In the genomic region with DNA sequence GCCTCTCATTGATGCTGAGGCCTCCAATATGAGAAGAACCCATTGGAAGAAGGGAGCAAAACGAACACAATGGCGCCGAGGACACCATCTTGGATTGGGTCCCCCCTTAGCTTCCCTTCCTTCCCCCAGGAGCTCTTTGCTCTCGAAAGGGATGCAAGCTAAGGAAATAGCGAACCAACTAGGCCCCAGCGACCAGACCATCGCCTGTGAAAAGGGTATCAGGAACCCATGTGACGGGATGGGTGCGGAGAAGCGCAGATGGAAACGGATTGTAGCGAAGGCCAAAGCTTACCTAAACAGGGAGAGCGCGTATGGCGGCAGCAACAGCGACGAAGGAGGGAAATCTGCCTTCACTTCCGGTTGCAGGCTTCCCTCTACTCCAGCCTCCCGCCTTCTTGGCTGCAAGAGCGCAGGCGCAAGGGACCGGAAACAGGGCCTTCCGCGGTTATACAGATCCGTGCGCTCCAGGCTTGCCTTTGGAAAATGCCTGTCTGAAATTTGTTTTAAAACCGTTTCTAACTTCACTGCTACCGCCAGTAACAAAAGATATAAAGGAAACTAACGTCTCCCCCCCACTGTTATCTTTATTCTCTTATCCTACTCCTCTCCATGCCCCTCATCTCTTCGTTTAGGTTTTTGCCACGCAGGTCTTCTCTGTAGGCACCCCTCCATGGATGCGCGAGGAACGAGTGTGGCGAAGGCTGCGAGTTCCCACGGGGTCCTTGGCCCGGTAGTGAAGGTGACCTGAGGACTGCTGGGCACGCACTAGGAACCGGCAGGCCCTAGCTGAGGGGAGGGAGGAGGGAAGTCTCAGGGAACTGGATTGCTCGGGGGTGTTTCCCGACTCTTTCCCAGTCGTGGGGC, we compare ENCODE assay signal across 8 cellular contexts. TPM values are rescaled to one million over a fixed set of nuclear protein-coding genes. Genes with fewer than 3 reads are reported as not detected.
DNase-seq lines count a peak whose midpoint lies in the region; ATAC-seq, FAIRE-seq and TF ChIP-seq lines count a peak whose summit lies in the region.

A gene (minus strand): TSS at position 346 of the 864 bp plus-strand sequence. CDS start 1,471 bp downstream, outside the sequence.

- peak; percentile 87 for TF ChIP-seq POLR2A in A549 (IDR thresholded peaks at IDR 0.05; ENCODE audit: low read length)

- peaks cover 26 to 31% (median 30%) of the 10 kb centered on the region in 3 donors for H3K36me3 ChIP-seq in skeletal muscle tissue (ENCODE audit: control insufficient read depth in 3 of 3, insufficient read depth in 3 of 3, low read length in 3 of 3)

- no peaks in the 10 kb centered on the region for H3K27me3 ChIP-seq in skeletal muscle tissue (ENCODE audit: control insufficient read depth in 3 of 3, insufficient read depth in 3 of 3, low read length in 3 of 3)

- WGBS in A549 (ENCODE audit: missing lambda C conversion rate), result 1% methylated on average over 36 of the region's 43 CpGs

- ATAC-seq in A549, result peak; percentile 79 to 90
- peak; percentile 63 for ATAC-seq in GM18868 (IDR thresholded peaks at IDR 0.05; ENCODE audit: unreplicated experiment)
- ATAC-seq in HG03108 (IDR thresholded peaks at IDR 0.05; ENCODE audit: unreplicated experiment), result peak; percentile 41

- peak within 1 kb of the TSS; percentile 97 to 99 (median 99) for H3K9ac ChIP-seq in skeletal muscle tissue (ENCODE audit: low read depth in 1 of 3, low read length in 3 of 3)

- TF ChIP-seq RAD21 in A549 (conservative IDR thresholded peaks at IDR 0.05 in 1 of 2, IDR thresholded peaks at IDR 0.05 in 1 of 2), result no peak

- POLR2A ChIA-PET in A549 (lab: Yijun Ruan, JAX), result interaction anchor here (0.9 to 1.8 kb wide), 12 partner anchors 10 to 285 kb away, joined by 3 to 8 read pairs (median 4); a partner anchor contains a TSS

- H3K9me3 ChIP-seq in A549, result no peaks in the 10 kb centered on the region
- no peaks in the 10 kb centered on the region for H3K9me3 ChIP-seq in iPS-18c (ENCODE audit: control insufficient read depth, insufficient read depth, low read length)
- no peaks in the 10 kb centered on the region for H3K9me3 ChIP-seq in skeletal muscle tissue (ENCODE audit: control insufficient read depth in 3 of 3, low read length in 3 of 3)

- FAIRE-seq in A549 (lab: Jason Lieb, UNC), result no peak

- H3K4me2 ChIP-seq in A549, result peak within 1 kb of the TSS; percentile 97

- H3K4me1 ChIP-seq in A549 (peaks cover 28% of the 10 kb centered on the region), skeletal muscle tissue (ENCODE audit: control insufficient read depth in 3 of 3, insufficient read depth in 3 of 3, low read length in 3 of 3) (peaks cover 33 to 52% (median 36%) of the 10 kb centered on the region in 3 donors)

- H3K4me3 ChIP-seq in A549, result peak within 1 kb of the TSS; percentile 81
- H3K4me3 ChIP-seq in iPS-18c (ENCODE audit: insufficient read depth, low read depth, low read length), result peak within 1 kb of the TSS; percentile 86
- H3K4me3 ChIP-seq in skeletal muscle tissue (ENCODE audit: low read length in 3 of 3), result peak within 1 kb of the TSS; percentile 84 to 99 (median 98)

- CTCF ChIA-PET in A549 (lab: Yijun Ruan, JAX), result interaction anchor here (1.0 to 15.7 kb wide), 8 partner anchors 9 to 142 kb away, joined by 3 to 331 read pairs (median 5); a partner anchor contains a TSS

- DNase-seq in A549 (ENCODE audit: low read depth in 1 of 2, low spot score in 1 of 2) (peak; percentile 81 to 97), NCI-H2196 (lab: John Stamatoyannopoulos, UW; ENCODE audit: unreplicated experiment) (peak; percentile 96), T47D (ENCODE audit: low read depth in 1 of 2, low spot score in 1 of 2) (peak; percentile 80 to 98)

- in situ Hi-C loops in T47D (cut with HindIII; ENCODE audit: low pct_unique_long_range_greater_than_20kb, low sequenced_read_pairs), result no loop called here

- H3K27ac ChIP-seq in A549 (peak within 1 kb of the TSS; percentile 94 to 96), VCaP (peak within 1 kb of the TSS; percentile 94), skeletal muscle tissue (ENCODE audit: low read depth, low read length) (peak within 1 kb of the TSS; percentile 96)

- TF ChIP-seq CTCF in A549 (IDR thresholded peaks at IDR 0.05), result no peak
- TF ChIP-seq CTCF in VCaP (conservative IDR thresholded peaks at IDR 0.05), result no peak

- TF ChIP-seq EP300 in A549 (IDR thresholded peaks at IDR 0.05), result no peak

TF ChIP-seq in A549, 52 proteins besides CTCF, POLR2A, EP300 and RAD21 (continues in another document):
- TF ChIP-seq KDM5A (IDR thresholded peaks at IDR 0.05) (0 out of 2 replicates have a peak, but pooled peaks have one; percentile 13), HOXB5 (CRISPR knock-in tag; IDR thresholded peaks at IDR 0.05) (peak; percentile 40; the same call in 1 of the 2 replicates), PHF8 (IDR thresholded peaks at IDR 0.05; ENCODE audit: borderline replicate concordance, low read depth) (peak; percentile 33; the same call in 1 of the 2 replicates), JUN (IDR thresholded peaks at IDR 0.05) (peak; percentile 94), CEBPB (IDR thresholded peaks at IDR 0.05) (no peak), FOSB (CRISPR knock-in tag; IDR thresholded peaks at IDR 0.05) (no peak), JUNB (IDR thresholded peaks at IDR 0.05) (no peak), ZFP36 (IDR thresholded peaks at IDR 0.05; ENCODE audit: borderline replicate concordance, partially characterized antibody) (no peak), FOXS1 (CRISPR knock-in tag; IDR thresholded peaks at IDR 0.05) (0 out of 2 replicates have a peak, but pooled peaks have one; percentile 29), CBX2 (IDR thresholded peaks at IDR 0.05; ENCODE audit: borderline replicate concordance, low read depth) (no peak), RNF2 (IDR thresholded peaks at IDR 0.05; ENCODE audit: borderline replicate concordance, low read depth) (no peak), NFE2L2 (conservative IDR thresholded peaks at IDR 0.05; ENCODE audit: low read length) (no peak), POLR2AphosphoS2 (conservative IDR thresholded peaks at IDR 0.05; ENCODE audit: low read length) (no peak), MYC (IDR thresholded peaks at IDR 0.05; ENCODE audit: borderline replicate concordance, low read length) (no peak; the same call in 1 of the 2 replicates), ESRRA (IDR thresholded peaks at IDR 0.05; ENCODE audit: borderline replicate concordance, low read length) (peak; percentile 84)
- TF ChIP-seq, protein P1, sequence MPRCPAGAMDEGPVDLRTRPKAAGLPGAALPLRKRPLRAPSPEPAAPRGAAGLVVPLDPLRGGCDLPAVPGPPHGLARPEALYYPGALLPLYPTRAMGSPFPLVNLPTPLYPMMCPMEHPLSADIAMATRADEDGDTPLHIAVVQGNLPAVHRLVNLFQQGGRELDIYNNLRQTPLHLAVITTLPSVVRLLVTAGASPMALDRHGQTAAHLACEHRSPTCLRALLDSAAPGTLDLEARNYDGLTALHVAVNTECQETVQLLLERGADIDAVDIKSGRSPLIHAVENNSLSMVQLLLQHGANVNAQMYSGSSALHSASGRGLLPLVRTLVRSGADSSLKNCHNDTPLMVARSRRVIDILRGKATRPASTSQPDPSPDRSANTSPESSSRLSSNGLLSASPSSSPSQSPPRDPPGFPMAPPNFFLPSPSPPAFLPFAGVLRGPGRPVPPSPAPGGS (IDR thresholded peaks at IDR 0.05), result peak; percentile 51; the same call in 2 of the 3 replicates
- TF ChIP-seq, protein P2, sequence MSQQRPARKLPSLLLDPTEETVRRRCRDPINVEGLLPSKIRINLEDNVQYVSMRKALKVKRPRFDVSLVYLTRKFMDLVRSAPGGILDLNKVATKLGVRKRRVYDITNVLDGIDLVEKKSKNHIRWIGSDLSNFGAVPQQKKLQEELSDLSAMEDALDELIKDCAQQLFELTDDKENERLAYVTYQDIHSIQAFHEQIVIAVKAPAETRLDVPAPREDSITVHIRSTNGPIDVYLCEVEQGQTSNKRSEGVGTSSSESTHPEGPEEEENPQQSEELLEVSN (IDR thresholded peaks at IDR 0.05; ENCODE audit: borderline replicate concordance, low read depth), result peak; percentile 77
- TF ChIP-seq, protein P3, sequence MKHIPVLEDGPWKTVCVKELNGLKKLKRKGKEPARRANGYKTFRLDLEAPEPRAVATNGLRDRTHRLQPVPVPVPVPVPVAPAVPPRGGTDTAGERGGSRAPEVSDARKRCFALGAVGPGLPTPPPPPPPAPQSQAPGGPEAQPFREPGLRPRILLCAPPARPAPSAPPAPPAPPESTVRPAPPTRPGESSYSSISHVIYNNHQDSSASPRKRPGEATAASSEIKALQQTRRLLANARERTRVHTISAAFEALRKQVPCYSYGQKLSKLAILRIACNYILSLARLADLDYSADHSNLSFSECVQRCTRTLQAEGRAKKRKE (CRISPR knock-in tag; IDR thresholded peaks at IDR 0.05; ENCODE audit: low read depth), result peak; percentile 27; the same call in 1 of the 2 replicates
- TF ChIP-seq, protein P4, sequence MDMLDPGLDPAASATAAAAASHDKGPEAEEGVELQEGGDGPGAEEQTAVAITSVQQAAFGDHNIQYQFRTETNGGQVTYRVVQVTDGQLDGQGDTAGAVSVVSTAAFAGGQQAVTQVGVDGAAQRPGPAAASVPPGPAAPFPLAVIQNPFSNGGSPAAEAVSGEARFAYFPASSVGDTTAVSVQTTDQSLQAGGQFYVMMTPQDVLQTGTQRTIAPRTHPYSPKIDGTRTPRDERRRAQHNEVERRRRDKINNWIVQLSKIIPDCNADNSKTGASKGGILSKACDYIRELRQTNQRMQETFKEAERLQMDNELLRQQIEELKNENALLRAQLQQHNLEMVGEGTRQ (IDR thresholded peaks at IDR 0.05), result no peak
- TF ChIP-seq, protein P5, sequence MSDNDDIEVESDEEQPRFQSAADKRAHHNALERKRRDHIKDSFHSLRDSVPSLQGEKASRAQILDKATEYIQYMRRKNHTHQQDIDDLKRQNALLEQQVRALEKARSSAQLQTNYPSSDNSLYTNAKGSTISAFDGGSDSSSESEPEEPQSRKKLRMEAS (IDR thresholded peaks at IDR 0.05), result peak; percentile 93

RNA-seq across cellular contexts. Expression of the gene that starts here (rescaled TPM):
- polyA plus RNA-seq in A549 (2011; rRNA removed) (267 and 334 TPM in 2 replicates), A549 (2017; fragmentation: RNase III; extraction: RNeasy Plus Mini Kit Qiagen cat#74134 plus additional on column Dnase treatment) (434 to 464 TPM (median 441 TPM) in 3 replicates)
- 484 and 532 TPM in 2 replicates for polyA plus RNA-seq in A549 (2012; cell fraction: cytosol; rRNA removed)
- 701 and 889 TPM in 2 replicates for polyA plus RNA-seq in A549 (2012; cell fraction: nucleus; rRNA removed)
- 883 and 1,070 TPM in 2 replicates for polyA minus RNA-seq in A549 (2011; rRNA and poly(A)+ RNA removed)
- 436 TPM for total RNA-seq in skeletal muscle tissue

Comparison
In these comparisons a context has a peak if more than half of its experiments do, and no peak if none do; other contexts are left out.
1. Peak in every context shown above with its lines: DNase-seq, ATAC-seq, H3K4me3 ChIP-seq and H3K27ac ChIP-seq.